39 cellular contexts compared by ENCODE assay signal in the genomic region with DNA sequence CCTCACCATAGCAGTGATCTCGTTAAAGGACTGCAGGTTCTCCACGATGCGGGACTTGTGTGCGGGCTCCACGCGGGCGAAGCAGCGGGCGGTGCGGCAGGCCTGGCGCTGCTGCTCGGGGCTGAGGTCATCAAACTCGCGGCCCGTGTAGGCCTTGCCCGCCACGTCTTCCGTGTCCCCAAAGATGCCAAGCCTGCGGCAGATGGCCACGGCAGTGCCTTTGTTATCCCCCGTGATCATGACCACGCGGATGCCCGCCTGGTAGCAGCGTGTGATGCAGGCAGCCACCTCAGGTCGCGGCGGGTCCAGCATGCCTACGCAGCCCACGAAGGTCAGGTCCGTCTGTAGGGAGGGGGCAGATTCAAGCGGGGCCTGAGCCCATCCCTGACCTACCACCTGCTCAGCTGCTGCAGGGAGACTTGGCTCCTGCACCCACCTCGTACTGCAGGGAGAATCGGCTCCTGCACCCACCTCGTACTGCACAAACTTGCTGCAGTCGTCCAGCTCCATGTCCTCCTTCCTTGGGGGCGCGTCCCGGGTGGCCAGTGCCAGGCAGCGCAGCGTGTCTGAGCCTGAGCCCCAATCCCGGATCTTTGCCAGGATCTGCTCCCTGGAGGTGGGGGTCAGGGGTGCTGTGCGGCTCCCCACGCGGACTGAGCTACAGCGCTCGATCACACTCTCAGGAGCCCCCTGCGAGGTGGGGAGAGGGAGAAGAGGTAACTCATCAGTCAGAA. TPM values are rescaled to one million over a fixed set of nuclear protein-coding genes. Genes with fewer than 3 reads are reported as not detected.
"Had no signal": no experiment of that assay in that cellular context is flagged by ENCODE, and none has a peak within 500 bp of the region (broad histone marks: within the 10 kb centered on the region; RNA-seq: fewer than 3 reads in every experiment).

No MANE protein-coding gene starts in this region.

- H3K27ac Mint-ChIP-seq: activated CD4-positive, alpha-beta memory T cell treated with anti-CD3 and anti-CD28 coated beads for 36 hours; activated CD4-positive, alpha-beta T cell treated with anti-CD3 and anti-CD28 coated beads for 36 hours; activated CD4-positive, alpha-beta T cell treated with anti-CD3 and anti-CD28 coated beads, Interleukin-2, amount 10 ng/mL, durations not matched to agents 24 days and 14 days; activated CD8-positive, alpha-beta memory T cell treated with anti-CD3 and anti-CD28 coated beads, Interleukin-2, amount 10 ng/mL, durations not matched to agents 7 days and 5 days; activated CD8-positive, alpha-beta T cell treated with anti-CD3 and anti-CD28 coated beads, Interleukin-2, amount 10 ng/mL, durations not matched to agents 7 days and 5 days; activated naive CD8-positive, alpha-beta T cell; activated T-helper 17 cell treated with anti-CD3 and anti-CD28 coated beads, Interleukin-2, amount 50 U/mL, for 72 hours; T-helper 17 cell; T-helper 2 cell treated with Interferon-gamma antibody and Interleukin-4, amounts not matched to agents 5 μg/mL and 100 μg/mL, for 36 hours had no signal

- H3K4me1 Mint-ChIP-seq: activated CD4-positive, alpha-beta T cell treated with anti-CD3 and anti-CD28 coated beads for 36 hours; activated CD4-positive, alpha-beta T cell treated with anti-CD3 and anti-CD28 coated beads, Interleukin-2, amount 10 ng/mL, durations not matched to agents 24 days and 14 days had no signal

- H3K9me3 ChIP-seq: esophagus squamous epithelium, gastroesophageal sphincter had no signal

- H3K36me3 ChIP-seq: brain microvascular endothelial cell, WERI-Rb-1 had no signal

- ATAC-seq: activated CD4-positive, alpha-beta T cell treated with anti-CD3 and anti-CD28 coated beads for 36 hours; activated CD8-positive, alpha-beta memory T cell treated with anti-CD3 and anti-CD28 coated beads, Interleukin-2, amount 10 ng/mL, durations not matched to agents 7 days and 5 days; activated CD8-positive, alpha-beta T cell treated with anti-CD3 and anti-CD28 coated beads, Interleukin-2, amount 10 ng/mL, durations not matched to agents 7 days and 5 days; activated T-helper 17 cell treated with anti-CD3 and anti-CD28 coated beads, Interleukin-2, amount 50 U/mL, for 72 hours; gastroesophageal sphincter; T-helper 17 cell had no signal

- DNase-seq: activated CD4-positive, alpha-beta memory T cell treated with anti-CD3 and anti-CD28 coated beads for 36 hours; activated CD4-positive, alpha-beta T cell treated with anti-CD3 and anti-CD28 coated beads for 36 hours; activated CD4-positive, alpha-beta T cell treated with anti-CD3 and anti-CD28 coated beads, Interleukin-2, amount 10 ng/mL, durations not matched to agents 24 days and 14 days; activated CD4-positive, CD25-positive, alpha-beta regulatory T cell; activated CD4-positive, CD25-positive, alpha-beta regulatory T cell treated with anti-CD3 and anti-CD28 coated beads, Interleukin-2, amount 50 U/mL, for 72 hours; activated CD8-positive, alpha-beta memory T cell treated with anti-CD3 and anti-CD28 coated beads, Interleukin-2, amount 10 ng/mL, durations not matched to agents 7 days and 5 days; activated CD8-positive, alpha-beta memory T cell treated with anti-CD3 and anti-CD28 coated beads, Interleukin-2, amount 50 U/mL, for 4 hours; activated CD8-positive, alpha-beta T cell treated with anti-CD3 and anti-CD28 coated beads, Interleukin-2, amount 10 ng/mL, durations not matched to agents 7 days and 5 days; activated effector memory CD4-positive, alpha-beta T cell treated with Interleukin-2 at 50 U/mL for 16 hours; activated gamma-delta T cell treated with Interleukin-2 at 50 U/mL for 16 hours; activated naive CD4-positive, alpha-beta T cell treated with anti-CD3 and anti-CD28 coated beads, Interleukin-2, amount 50 U/mL, for 16 hours; activated naive CD4-positive, alpha-beta T cell treated with Interleukin-2 at 50 U/mL for 16 hours; activated T-cell treated with anti-CD3 and anti-CD28 coated beads, Interleukin-2, amount 50 U/mL, for 1 hour; amniotic stem cell; anterior cingulate cortex; brain microvascular endothelial cell; dermis blood vessel endothelial cell; effector CD8-positive, alpha-beta T cell; esophagus squamous epithelium; foreskin melanocyte; head of caudate nucleus; T-helper 1 cell; T-helper 17 cell; T1000; WERI-Rb-1 had no signal

- H3K4me3 Mint-ChIP-seq: activated CD4-positive, alpha-beta memory T cell treated with anti-CD3 and anti-CD28 coated beads for 36 hours; activated CD4-positive, alpha-beta T cell treated with anti-CD3 and anti-CD28 coated beads for 36 hours; activated CD4-positive, alpha-beta T cell treated with anti-CD3 and anti-CD28 coated beads, Interleukin-2, amount 10 ng/mL, durations not matched to agents 24 days and 14 days; activated CD8-positive, alpha-beta memory T cell treated with anti-CD3 and anti-CD28 coated beads, Interleukin-2, amount 10 ng/mL, durations not matched to agents 7 days and 5 days; activated CD8-positive, alpha-beta T cell treated with anti-CD3 and anti-CD28 coated beads, Interleukin-2, amount 10 ng/mL, durations not matched to agents 7 days and 5 days; activated naive CD8-positive, alpha-beta T cell; activated T-helper 17 cell treated with anti-CD3 and anti-CD28 coated beads, Interleukin-2, amount 50 U/mL, for 72 hours; central memory CD8-positive, alpha-beta T cell; T-helper 17 cell; T-helper 2 cell treated with Interferon-gamma antibody and Interleukin-4, amounts not matched to agents 5 μg/mL and 100 μg/mL, for 36 hours had no signal

- H3K9me3 Mint-ChIP-seq: activated CD4-positive, alpha-beta memory T cell treated with anti-CD3 and anti-CD28 coated beads for 36 hours; activated CD4-positive, alpha-beta T cell treated with anti-CD3 and anti-CD28 coated beads, Interleukin-2, amount 10 ng/mL, durations not matched to agents 24 days and 14 days; activated T-helper 17 cell treated with anti-CD3 and anti-CD28 coated beads, Interleukin-2, amount 50 U/mL, for 72 hours; central memory CD8-positive, alpha-beta T cell; T-helper 2 cell treated with Interferon-gamma antibody and Interleukin-4, amounts not matched to agents 5 μg/mL and 100 μg/mL, for 36 hours had no signal

- FAIRE-seq: astrocyte, bronchial epithelial cell, endometrium, endothelial cell of umbilical vein had no signal

- H3K4me3 ChIP-seq: coronary artery, esophagus squamous epithelium, gastroesophageal sphincter had no signal

- H3K27me3 ChIP-seq: brain microvascular endothelial cell, esophagus squamous epithelium, gastroesophageal sphincter had no signal

- H3K27ac ChIP-seq: brain microvascular endothelial cell, coronary artery, epithelial cell of prostate, esophagus squamous epithelium, gastroesophageal sphincter, WERI-Rb-1 had no signal

- H3K27me3 Mint-ChIP-seq: activated CD4-positive, alpha-beta memory T cell treated with anti-CD3 and anti-CD28 coated beads for 36 hours; activated CD4-positive, alpha-beta T cell treated with anti-CD3 and anti-CD28 coated beads for 36 hours; activated CD4-positive, alpha-beta T cell treated with anti-CD3 and anti-CD28 coated beads, Interleukin-2, amount 10 ng/mL, durations not matched to agents 24 days and 14 days; activated CD8-positive, alpha-beta memory T cell treated with anti-CD3 and anti-CD28 coated beads, Interleukin-2, amount 10 ng/mL, durations not matched to agents 7 days and 5 days; activated naive CD8-positive, alpha-beta T cell; activated T-helper 17 cell treated with anti-CD3 and anti-CD28 coated beads, Interleukin-2, amount 50 U/mL, for 72 hours; central memory CD8-positive, alpha-beta T cell; T-helper 17 cell had no signal

RNA-seq across cellular contexts. Expression of gene ATP2A3, which starts 23.1 kb away (rescaled TPM):
- total RNA-seq: dermis blood vessel endothelial cell had no signal

RNA-seq across cellular contexts. Expression of gene P2RX1, which starts 24.9 kb away (rescaled TPM):
- total RNA-seq: activated CD8-positive, alpha-beta memory T cell treated with anti-CD3 and anti-CD28 coated beads for 36 hours; astrocyte; bronchial epithelial cell; dermis blood vessel endothelial cell; endothelial cell of umbilical vein; glomerular endothelial cell had no signal
- polyA plus RNA-seq: endothelial cell of umbilical vein, fibroblast of lung had no signal
